1 cellular context compared by ENCODE assay signal in the genomic region with DNA sequence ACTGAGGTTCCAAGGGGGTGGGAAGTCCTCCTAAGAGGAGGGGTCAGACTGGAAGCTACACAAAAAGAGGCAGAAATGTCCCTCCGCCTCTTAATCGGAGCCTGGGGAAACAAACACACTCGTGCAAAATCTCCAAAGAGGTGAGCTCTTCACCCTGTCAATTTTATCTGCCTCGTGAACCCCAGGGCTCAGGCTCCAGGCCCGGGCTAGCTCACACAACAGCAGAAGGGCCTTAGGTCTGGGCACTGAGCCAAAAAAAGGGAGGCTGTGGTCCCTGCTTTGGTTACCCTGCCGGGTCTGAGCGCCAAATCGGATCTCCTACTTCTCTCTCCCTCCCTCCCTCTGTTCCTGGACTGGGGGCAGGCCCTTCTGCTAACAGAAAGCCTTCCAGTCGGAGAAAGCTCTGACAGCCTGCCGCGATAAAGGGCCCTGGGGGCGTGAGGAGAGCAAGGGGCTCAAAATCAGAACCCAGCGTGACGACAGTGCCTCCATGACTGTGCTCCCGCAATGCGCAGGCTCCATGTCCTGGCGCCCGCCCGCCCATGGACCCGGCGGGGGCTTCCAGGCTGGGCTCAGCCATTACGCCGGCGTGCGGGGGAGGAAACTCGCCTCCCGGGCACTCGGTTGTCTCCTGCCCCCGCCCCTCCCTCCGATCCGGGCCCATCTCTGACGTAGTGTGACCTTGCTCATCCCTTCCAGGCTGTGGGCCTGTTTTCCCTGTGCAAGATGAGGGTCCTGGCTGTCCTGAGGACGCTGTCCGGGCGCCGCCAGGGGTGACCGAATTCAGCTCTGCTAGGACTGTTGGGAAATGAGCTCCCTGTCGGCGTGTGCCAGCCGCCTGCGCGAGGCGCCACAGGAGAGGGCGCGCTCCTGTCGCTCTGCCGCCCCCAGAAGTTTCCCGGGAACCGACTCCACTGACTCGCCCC.
TF ChIP-seq lines count a peak whose summit lies in the region.

No MANE protein-coding gene starts in this region.

TF ChIP-seq in GM23338, 12 proteins besides CTCF, POLR2A, EP300 and RAD21 (continued from another document):
- TF ChIP-seq, protein P1, sequence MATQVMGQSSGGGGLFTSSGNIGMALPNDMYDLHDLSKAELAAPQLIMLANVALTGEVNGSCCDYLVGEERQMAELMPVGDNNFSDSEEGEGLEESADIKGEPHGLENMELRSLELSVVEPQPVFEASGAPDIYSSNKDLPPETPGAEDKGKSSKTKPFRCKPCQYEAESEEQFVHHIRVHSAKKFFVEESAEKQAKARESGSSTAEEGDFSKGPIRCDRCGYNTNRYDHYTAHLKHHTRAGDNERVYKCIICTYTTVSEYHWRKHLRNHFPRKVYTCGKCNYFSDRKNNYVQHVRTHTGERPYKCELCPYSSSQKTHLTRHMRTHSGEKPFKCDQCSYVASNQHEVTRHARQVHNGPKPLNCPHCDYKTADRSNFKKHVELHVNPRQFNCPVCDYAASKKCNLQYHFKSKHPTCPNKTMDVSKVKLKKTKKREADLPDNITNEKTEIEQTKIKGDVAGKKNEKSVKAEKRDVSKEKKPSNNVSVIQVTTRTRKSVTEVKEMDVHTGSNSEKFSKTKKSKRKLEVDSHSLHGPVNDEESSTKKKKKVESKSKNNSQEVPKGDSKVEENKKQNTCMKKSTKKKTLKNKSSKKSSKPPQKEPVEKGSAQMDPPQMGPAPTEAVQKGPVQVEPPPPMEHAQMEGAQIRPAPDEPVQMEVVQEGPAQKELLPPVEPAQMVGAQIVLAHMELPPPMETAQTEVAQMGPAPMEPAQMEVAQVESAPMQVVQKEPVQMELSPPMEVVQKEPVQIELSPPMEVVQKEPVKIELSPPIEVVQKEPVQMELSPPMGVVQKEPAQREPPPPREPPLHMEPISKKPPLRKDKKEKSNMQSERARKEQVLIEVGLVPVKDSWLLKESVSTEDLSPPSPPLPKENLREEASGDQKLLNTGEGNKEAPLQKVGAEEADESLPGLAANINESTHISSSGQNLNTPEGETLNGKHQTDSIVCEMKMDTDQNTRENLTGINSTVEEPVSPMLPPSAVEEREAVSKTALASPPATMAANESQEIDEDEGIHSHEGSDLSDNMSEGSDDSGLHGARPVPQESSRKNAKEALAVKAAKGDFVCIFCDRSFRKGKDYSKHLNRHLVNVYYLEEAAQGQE (IDR thresholded peaks at IDR 0.05; ENCODE audit: unreplicated experiment): no peak
